18 cellular contexts compared by ENCODE assay signal in the genomic region with DNA sequence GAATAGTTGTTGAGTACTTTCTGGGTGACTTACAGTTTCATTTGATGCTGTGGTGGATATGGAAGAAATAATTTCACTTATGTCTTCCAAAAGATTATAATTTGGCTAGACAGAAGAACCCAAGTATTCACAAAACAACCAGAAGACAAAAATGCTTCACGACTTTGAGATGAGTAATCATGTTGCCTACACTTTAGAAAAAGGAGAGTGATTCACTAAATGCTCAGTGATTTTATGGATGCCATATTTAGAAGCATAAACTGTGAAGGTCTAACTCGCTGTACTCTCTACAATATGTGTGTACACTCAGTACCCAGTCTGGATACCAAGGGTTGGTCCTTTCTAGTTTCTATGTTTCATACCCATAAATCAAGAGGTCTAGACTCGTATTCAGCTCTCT.
DNase-seq lines count a peak whose midpoint lies in the region; ATAC-seq and TF ChIP-seq lines count a peak whose summit lies in the region.
"Had no signal": no experiment of that assay in that cellular context is flagged by ENCODE, and none has a peak within 500 bp of the region (broad histone marks: within the 10 kb centered on the region; RNA-seq: fewer than 3 reads in every experiment).

No MANE protein-coding gene starts in this region.

- DNase-seq in AG10803 (ENCODE audit: low read depth): peak; percentile 70
- DNase-seq in HCEC 1CT: peak; percentile 65
- DNase-seq in inferior parietal cortex (ENCODE audit: extremely low spot score): peak; percentile 51
- DNase-seq in NCI-H82 treated with DMSO at 0.1 percent for 48 hours (lab: John Stamatoyannopoulos, UW; ENCODE audit: unreplicated experiment): no peak
- DNase-seq in T-helper 2 cell: no peak
- DNase-seq: Calu3; CD4-positive, CD25-positive, alpha-beta regulatory T cell; DMS79; GF-D8; NCI-H1092; NCI-H226; NCI-H526 treated with DMSO at 0.1 percent for 48 hours; NK-92 treated with Interleukin-12 subunit alpha and Interleukin-12 subunit beta, amount 100 ng/mL, for 24 hours; PC-9; SHP77 had no signal

- no peak overlapping the region for H3K4me3 ChIP-seq in AG10803 (ENCODE audit: low read length)
- H3K4me3 ChIP-seq: PC-9 had no signal

- ATAC-seq in SK-N-SH treated with all-trans-retinoic acid at 6 μM for 48 hours (peak; percentile 27; the same call in 2 of the 3 replicates), GM18858 (IDR thresholded peaks at IDR 0.05; ENCODE audit: unreplicated experiment) (no peak), HG03175 (IDR thresholded peaks at IDR 0.05; ENCODE audit: unreplicated experiment) (no peak)

- no peak for TF ChIP-seq CTCF in AG10803 (conservative IDR thresholded peaks at IDR 0.05; ENCODE audit: low read length)

TF ChIP-seq in SK-N-SH treated with all-trans-retinoic acid at 6 μM for 48 hours, 23 proteins besides CTCF, POLR2A, EP300 and RAD21:
- TF ChIP-seq PPARA (CRISPR knock-in tag; IDR thresholded peaks at IDR 0.05; ENCODE audit: borderline replicate concordance) (no peak), CSDC2 (CRISPR knock-in tag; IDR thresholded peaks at IDR 0.05) (no peak), RARB (CRISPR knock-in tag; IDR thresholded peaks at IDR 0.05) (no peak), ZFP3 (CRISPR knock-in tag; IDR thresholded peaks at IDR 0.05) (no peak), ZFP30 (CRISPR knock-in tag; IDR thresholded peaks at IDR 0.05) (no peak), OSR1 (CRISPR knock-in tag; IDR thresholded peaks at IDR 0.05) (no peak), SNAI2 (CRISPR knock-in tag; IDR thresholded peaks at IDR 0.05) (no peak), ZNF70 (CRISPR knock-in tag; IDR thresholded peaks at IDR 0.05) (no peak)
- TF ChIP-seq, protein P1, sequence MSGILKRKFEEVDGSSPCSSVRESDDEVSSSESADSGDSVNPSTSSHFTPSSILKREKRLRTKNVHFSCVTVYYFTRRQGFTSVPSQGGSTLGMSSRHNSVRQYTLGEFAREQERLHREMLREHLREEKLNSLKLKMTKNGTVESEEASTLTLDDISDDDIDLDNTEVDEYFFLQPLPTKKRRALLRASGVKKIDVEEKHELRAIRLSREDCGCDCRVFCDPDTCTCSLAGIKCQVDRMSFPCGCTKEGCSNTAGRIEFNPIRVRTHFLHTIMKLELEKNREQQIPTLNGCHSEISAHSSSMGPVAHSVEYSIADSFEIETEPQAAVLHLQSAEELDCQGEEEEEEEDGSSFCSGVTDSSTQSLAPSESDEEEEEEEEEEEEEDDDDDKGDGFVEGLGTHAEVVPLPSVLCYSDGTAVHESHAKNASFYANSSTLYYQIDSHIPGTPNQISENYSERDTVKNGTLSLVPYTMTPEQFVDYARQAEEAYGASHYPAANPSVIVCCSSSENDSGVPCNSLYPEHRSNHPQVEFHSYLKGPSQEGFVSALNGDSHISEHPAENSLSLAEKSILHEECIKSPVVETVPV (CRISPR knock-in tag; IDR thresholded peaks at IDR 0.05): no peak
- TF ChIP-seq, protein P2, sequence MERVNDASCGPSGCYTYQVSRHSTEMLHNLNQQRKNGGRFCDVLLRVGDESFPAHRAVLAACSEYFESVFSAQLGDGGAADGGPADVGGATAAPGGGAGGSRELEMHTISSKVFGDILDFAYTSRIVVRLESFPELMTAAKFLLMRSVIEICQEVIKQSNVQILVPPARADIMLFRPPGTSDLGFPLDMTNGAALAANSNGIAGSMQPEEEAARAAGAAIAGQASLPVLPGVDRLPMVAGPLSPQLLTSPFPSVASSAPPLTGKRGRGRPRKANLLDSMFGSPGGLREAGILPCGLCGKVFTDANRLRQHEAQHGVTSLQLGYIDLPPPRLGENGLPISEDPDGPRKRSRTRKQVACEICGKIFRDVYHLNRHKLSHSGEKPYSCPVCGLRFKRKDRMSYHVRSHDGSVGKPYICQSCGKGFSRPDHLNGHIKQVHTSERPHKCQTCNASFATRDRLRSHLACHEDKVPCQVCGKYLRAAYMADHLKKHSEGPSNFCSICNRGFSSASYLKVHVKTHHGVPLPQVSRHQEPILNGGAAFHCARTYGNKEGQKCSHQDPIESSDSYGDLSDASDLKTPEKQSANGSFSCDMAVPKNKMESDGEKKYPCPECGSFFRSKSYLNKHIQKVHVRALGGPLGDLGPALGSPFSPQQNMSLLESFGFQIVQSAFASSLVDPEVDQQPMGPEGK (CRISPR knock-in tag; IDR thresholded peaks at IDR 0.05; ENCODE audit: borderline replicate concordance): no peak

Comparison
In these comparisons a context has a peak if more than half of its experiments do, and no peak if none do; other contexts are left out.
1. DNase-seq: peak in AG10803 (single experiment), HCEC 1CT (single experiment) and inferior parietal cortex (single experiment); none in NCI-H82 treated with DMSO at 0.1 percent for 48 hours (single experiment) and T-helper 2 cell (0 of 5).